In genomic region chr14:105628531-105629067, GRCh38 we compare ENCODE assay signal across 7 cellular contexts.
DNase-seq lines count a peak whose midpoint lies in the region; ATAC-seq, FAIRE-seq and TF ChIP-seq lines count a peak whose summit lies in the region.
"Not testable (repeated sequence)": the region's sequence is repeated elsewhere in the genome, so short reads cannot be mapped to it uniquely, and the experiment has no call there.

No MANE protein-coding gene starts in this region.

- TF ChIP-seq EP300 in Ishikawa (IDR thresholded peaks at IDR 0.05; ENCODE audit: borderline replicate concordance); GM12878 (IDR thresholded peaks at IDR 0.05; ENCODE audit: borderline replicate concordance in 1 of 2, control insufficient read depth in 1 of 2, low read depth in 2 of 2, low read length in 2 of 2): not testable (repeated sequence)

- not testable (repeated sequence) for FAIRE-seq in GM12878 (lab: Jason Lieb, UNC)

- H3K4me3 Mint-ChIP-seq in memory B cell, result peak overlapping the region; percentile 85
- H3K4me3 Mint-ChIP-seq in stimulated activated naive B cell treated with anti-CD40 and anti-IgM and Interleukin-4, amounts not matched to agents 10 μg/mL and 1 μg/mL and 100 μg/mL, for 72 hours, result peak overlapping the region; percentile 98 to 99

- peak; percentile 95 for DNase-seq in DMS79 treated with DMSO at 0.1 percent for 48 hours (lab: John Stamatoyannopoulos, UW)
- peak; percentile 61 for DNase-seq in RWPE2 (ENCODE audit: low spot score)
- not testable (repeated sequence) for DNase-seq in GM12878 (ENCODE audit: low read depth, low spot score); right cardiac atrium; stimulated activated naive B cell treated with anti-CD40 and anti-IgM and Interleukin-4, amounts not matched to agents 10 μg/mL and 1 μg/mL and 100 μg/mL, for 72 hours
- peak in 1 of 2 donors; percentile 8 for DNase-seq in memory B cell (ENCODE audit: low spot score in 2 of 2)

- H3K27me3 ChIP-seq in RWPE2 (ENCODE audit: insufficient read depth, poor library complexity, severe bottlenecking); GM12878 (replicated peaks in 1 of 2; ENCODE audit: control insufficient read depth in 2 of 2, insufficient read depth in 2 of 2, low read length in 1 of 2); right cardiac atrium (ENCODE audit: control insufficient read depth, insufficient read depth): not testable (repeated sequence)

- RAD21 ChIA-PET in GM12878 (lab: Charles Lee; ENCODE audit: unreplicated experiment), result interaction anchor here (0.9 kb wide), 1 partner anchor 792 kb away, joined by 3 read pairs; no protein-coding TSS in a partner anchor

- not testable (repeated sequence) for H2AFZ ChIP-seq in GM12878 (ENCODE audit: control insufficient read depth, low read depth, low read length)

- peaks cover 19% of the 10 kb centered on the region for H3K4me1 Mint-ChIP-seq in memory B cell
- peaks cover 40 to 58% of the 10 kb centered on the region in 2 donors for H3K4me1 Mint-ChIP-seq in stimulated activated naive B cell treated with anti-CD40 and anti-IgM and Interleukin-4, amounts not matched to agents 10 μg/mL and 1 μg/mL and 100 μg/mL, for 72 hours

- ATAC-seq in RWPE2 (ENCODE audit: low read depth) (peak; percentile 37; the same call in 1 of the 3 replicates), GM12878 (peak; percentile 36), right cardiac atrium (peak; percentile 19 to 44)
- ATAC-seq in memory B cell (ENCODE audit: low read depth), result not testable (repeated sequence)
- peak in 1 of 2 donors; percentile 1 for ATAC-seq in stimulated activated naive B cell treated with anti-CD40 and anti-IgM and Interleukin-4, amounts not matched to agents 10 μg/mL and 1 μg/mL and 100 μg/mL, for 72 hours (replicated peaks)

- 30% methylated on average over 9 of the region's 11 CpGs for WGBS in GM12878 (ENCODE audit: insufficient coverage, insufficient replicate concordance, low lambda C conversion rate, missing lambda C conversion rate)
- WGBS in right cardiac atrium, result 49% methylated on average over 9 of the region's 11 CpGs

- H3K79me2 ChIP-seq in GM12878 (ENCODE audit: control insufficient read depth, insufficient read depth, low read length), result not testable (repeated sequence)

- H3K36me3 ChIP-seq in RWPE2 (ENCODE audit: low read depth); GM12878 (ENCODE audit: control insufficient read depth in 2 of 2, insufficient read depth in 2 of 2, low read length in 1 of 2): not testable (repeated sequence)

- H3K4me1 ChIP-seq in RWPE2 (ENCODE audit: insufficient read depth, poor library complexity, severe bottlenecking); GM12878 (ENCODE audit: control insufficient read depth, insufficient read depth, low read length); right cardiac atrium (ENCODE audit: control insufficient read depth, insufficient read depth, low read length): not testable (repeated sequence)

- not testable (repeated sequence) for H3K4me2 ChIP-seq in GM12878 (ENCODE audit: control insufficient read depth, insufficient read depth)

- not testable (repeated sequence) for TF ChIP-seq RAD21 in Ishikawa (IDR thresholded peaks at IDR 0.05; ENCODE audit: low read depth); GM12878 (IDR thresholded peaks at IDR 0.05; ENCODE audit: insufficient read depth, low read depth, low read length)

- not testable (repeated sequence) for H3K4me3 ChIP-seq in RWPE2 (ENCODE audit: severe bottlenecking); GM12878; right cardiac atrium (ENCODE audit: low read length)

- intact Hi-C loops in GM12878 (cut with micrococcal nuclease; ENCODE audit: unreplicated experiment), result loop anchor here (5.0 kb wide), 1 partner anchor 114 kb away; no protein-coding TSS in a partner anchor
- intact Hi-C loops in right cardiac atrium (cut with DNase I), result not testable (repeated sequence)

- in situ Hi-C loops in GM12878 (cut with MboI), result not testable (repeated sequence)

- H3K27ac ChIP-seq in RWPE2 (ENCODE audit: poor library complexity, severe bottlenecking); GM12878 (ENCODE audit: control insufficient read depth, insufficient read depth); right cardiac atrium (ENCODE audit: low read length): not testable (repeated sequence)

- H3K9ac ChIP-seq in GM12878 (ENCODE audit: control insufficient read depth, insufficient read depth, low read length), result not testable (repeated sequence)

- TF ChIP-seq CTCF in RWPE2 (IDR thresholded peaks at IDR 0.05; ENCODE audit: poor library complexity, severe bottlenecking); GM12878 (IDR thresholded peaks at IDR 0.05 in 2 of 3, conservative IDR thresholded peaks at IDR 0.05 in 1 of 3; ENCODE audit: control insufficient read depth in 2 of 3, extremely low read depth in 1 of 3, insufficient read depth in 1 of 3, low read depth in 3 of 3, low read length in 3 of 3): not testable (repeated sequence)

- H3K9me3 ChIP-seq in RWPE2 (ENCODE audit: severe bottlenecking); GM12878 (replicated peaks; ENCODE audit: control insufficient read depth, insufficient read depth, low read length); right cardiac atrium (ENCODE audit: control insufficient read depth, low read length): not testable (repeated sequence)

- CTCF ChIA-PET in GM12878 (lab: Yijun Ruan, JAX), result not testable (repeated sequence)

- not testable (repeated sequence) for H3K9me3 Mint-ChIP-seq in memory B cell
- peaks cover 12 to 13% of the 10 kb centered on the region in 2 donors for H3K9me3 Mint-ChIP-seq in stimulated activated naive B cell treated with anti-CD40 and anti-IgM and Interleukin-4, amounts not matched to agents 10 μg/mL and 1 μg/mL and 100 μg/mL, for 72 hours

- not testable (repeated sequence) for H3K27me3 Mint-ChIP-seq in memory B cell; stimulated activated naive B cell treated with anti-CD40 and anti-IgM and Interleukin-4, amounts not matched to agents 10 μg/mL and 1 μg/mL and 100 μg/mL, for 72 hours

- not testable (repeated sequence) for TF ChIP-seq POLR2A in GM12878 (IDR thresholded peaks at IDR 0.05; ENCODE audit: low read depth, low read length)

- not testable (repeated sequence) for H4K20me1 ChIP-seq in GM12878 (ENCODE audit: control insufficient read depth, insufficient read depth)

- not testable (repeated sequence) for BruUV-seq in GM12878 (replicated peaks; lab: Mats Ljungman, UMichigan)

- H3K36me3 Mint-ChIP-seq in memory B cell, result not testable (repeated sequence)
- peaks cover 47 to 70% of the 10 kb centered on the region in 2 donors for H3K36me3 Mint-ChIP-seq in stimulated activated naive B cell treated with anti-CD40 and anti-IgM and Interleukin-4, amounts not matched to agents 10 μg/mL and 1 μg/mL and 100 μg/mL, for 72 hours

- POLR2A ChIA-PET in GM12878 (lab: Charles Lee), result not testable (repeated sequence)

- not testable (repeated sequence) for H3K27ac Mint-ChIP-seq in memory B cell
- peak overlapping the region; percentile 99 for H3K27ac Mint-ChIP-seq in stimulated activated naive B cell treated with anti-CD40 and anti-IgM and Interleukin-4, amounts not matched to agents 10 μg/mL and 1 μg/mL and 100 μg/mL, for 72 hours

- SMC1A ChIA-PET in GM12878 (lab: Charles Lee; ENCODE audit: uncharacterized antibody, unreplicated experiment), result not testable (repeated sequence)
